2 cellular contexts compared by ENCODE assay signal in genomic region chr14:99233222-99234035, GRCh38.
TF ChIP-seq lines count a peak whose summit lies in the region.

No MANE protein-coding gene starts in this region.

TF ChIP-seq in H1, 55 proteins besides CTCF, POLR2A, EP300 and RAD21:
- TF ChIP-seq CHD2 (IDR thresholded peaks at IDR 0.05; ENCODE audit: low read length) (no peak), E2F6 (IDR thresholded peaks at IDR 0.05) (no peak)
TF ChIP-seq in H1: peak in this region for 0.

TF ChIP-seq in SK-N-SH treated with all-trans-retinoic acid at 6 μM for 48 hours, 23 proteins besides CTCF, POLR2A, EP300 and RAD21:
- TF ChIP-seq ESRRG (CRISPR knock-in tag; IDR thresholded peaks at IDR 0.05), result no peak
- TF ChIP-seq CSDC2 (CRISPR knock-in tag; IDR thresholded peaks at IDR 0.05), result no peak
- TF ChIP-seq POU6F1 (CRISPR knock-in tag; IDR thresholded peaks at IDR 0.05; ENCODE audit: borderline replicate concordance, low read depth), result no peak
- TF ChIP-seq GLIS3 (CRISPR knock-in tag; IDR thresholded peaks at IDR 0.05), result no peak
- no peak for TF ChIP-seq TSHZ2 (CRISPR knock-in tag; IDR thresholded peaks at IDR 0.05)
TF ChIP-seq in SK-N-SH treated with all-trans-retinoic acid at 6 μM for 48 hours: peak in this region for 0.
